Comparison of ENCODE assay signal across 1 cellular context in the genomic region with DNA sequence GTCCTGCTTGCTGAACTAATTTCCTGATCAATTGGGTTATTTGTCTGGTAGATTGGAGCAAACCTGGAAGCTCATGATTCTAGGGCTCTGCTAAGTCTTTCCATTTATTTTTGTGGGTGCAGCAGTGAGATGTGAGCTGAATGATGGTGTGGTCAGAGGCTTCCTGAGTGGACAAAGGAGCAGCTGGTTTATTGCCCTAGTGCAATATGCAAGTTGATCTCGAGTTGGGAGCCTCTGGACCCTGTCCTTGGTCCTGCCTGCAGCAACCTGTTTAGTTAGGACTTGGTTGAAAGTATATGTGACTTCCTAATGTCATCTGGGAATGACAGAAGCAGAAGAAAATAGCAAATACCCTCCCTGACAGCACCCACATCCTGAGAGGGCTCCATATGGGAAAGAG.
TF ChIP-seq lines count a peak whose summit lies in the region.

No MANE protein-coding gene starts in this region.

TF ChIP-seq in IMR-90, 13 proteins besides CTCF, POLR2A, EP300 and RAD21:
- TF ChIP-seq MXI1 (IDR thresholded peaks at IDR 0.05; ENCODE audit: borderline replicate concordance, low read depth, low read length), result no peak
- TF ChIP-seq CEBPB (IDR thresholded peaks at IDR 0.05; ENCODE audit: low read depth, low read length), result no peak
- no peak for TF ChIP-seq RFX5 (IDR thresholded peaks at IDR 0.05; ENCODE audit: low read depth, low read length)
- TF ChIP-seq BHLHE40 (IDR thresholded peaks at IDR 0.05; ENCODE audit: low read depth, low read length), result no peak
- TF ChIP-seq, protein P1, sequence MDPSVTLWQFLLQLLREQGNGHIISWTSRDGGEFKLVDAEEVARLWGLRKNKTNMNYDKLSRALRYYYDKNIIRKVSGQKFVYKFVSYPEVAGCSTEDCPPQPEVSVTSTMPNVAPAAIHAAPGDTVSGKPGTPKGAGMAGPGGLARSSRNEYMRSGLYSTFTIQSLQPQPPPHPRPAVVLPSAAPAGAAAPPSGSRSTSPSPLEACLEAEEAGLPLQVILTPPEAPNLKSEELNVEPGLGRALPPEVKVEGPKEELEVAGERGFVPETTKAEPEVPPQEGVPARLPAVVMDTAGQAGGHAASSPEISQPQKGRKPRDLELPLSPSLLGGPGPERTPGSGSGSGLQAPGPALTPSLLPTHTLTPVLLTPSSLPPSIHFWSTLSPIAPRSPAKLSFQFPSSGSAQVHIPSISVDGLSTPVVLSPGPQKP (IDR thresholded peaks at IDR 0.05; ENCODE audit: borderline replicate concordance, low read depth, low read length), result no peak
- no peak for TF ChIP-seq SMC3 (IDR thresholded peaks at IDR 0.05; ENCODE audit: low read depth, low read length)
- TF ChIP-seq CHD1 (IDR thresholded peaks at IDR 0.05; ENCODE audit: low read depth, low read length), result no peak
- no peak for TF ChIP-seq MAFK (IDR thresholded peaks at IDR 0.05; ENCODE audit: low read depth, low read length)
- TF ChIP-seq RCOR1 (IDR thresholded peaks at IDR 0.05; ENCODE audit: insufficient replicate concordance, low read length), result no peak
- TF ChIP-seq, protein P2, sequence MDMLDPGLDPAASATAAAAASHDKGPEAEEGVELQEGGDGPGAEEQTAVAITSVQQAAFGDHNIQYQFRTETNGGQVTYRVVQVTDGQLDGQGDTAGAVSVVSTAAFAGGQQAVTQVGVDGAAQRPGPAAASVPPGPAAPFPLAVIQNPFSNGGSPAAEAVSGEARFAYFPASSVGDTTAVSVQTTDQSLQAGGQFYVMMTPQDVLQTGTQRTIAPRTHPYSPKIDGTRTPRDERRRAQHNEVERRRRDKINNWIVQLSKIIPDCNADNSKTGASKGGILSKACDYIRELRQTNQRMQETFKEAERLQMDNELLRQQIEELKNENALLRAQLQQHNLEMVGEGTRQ (IDR thresholded peaks at IDR 0.05; ENCODE audit: low read depth, low read length), result no peak
- no peak for TF ChIP-seq NFE2L2 (IDR thresholded peaks at IDR 0.05; ENCODE audit: low read depth, low read length)
- TF ChIP-seq MAZ (IDR thresholded peaks at IDR 0.05; ENCODE audit: borderline replicate concordance, low read depth, low read length), result no peak
- TF ChIP-seq FOS (IDR thresholded peaks at IDR 0.05; ENCODE audit: low read depth, low read length), result no peak
